8 cellular contexts compared by ENCODE assay signal in the genomic region with DNA sequence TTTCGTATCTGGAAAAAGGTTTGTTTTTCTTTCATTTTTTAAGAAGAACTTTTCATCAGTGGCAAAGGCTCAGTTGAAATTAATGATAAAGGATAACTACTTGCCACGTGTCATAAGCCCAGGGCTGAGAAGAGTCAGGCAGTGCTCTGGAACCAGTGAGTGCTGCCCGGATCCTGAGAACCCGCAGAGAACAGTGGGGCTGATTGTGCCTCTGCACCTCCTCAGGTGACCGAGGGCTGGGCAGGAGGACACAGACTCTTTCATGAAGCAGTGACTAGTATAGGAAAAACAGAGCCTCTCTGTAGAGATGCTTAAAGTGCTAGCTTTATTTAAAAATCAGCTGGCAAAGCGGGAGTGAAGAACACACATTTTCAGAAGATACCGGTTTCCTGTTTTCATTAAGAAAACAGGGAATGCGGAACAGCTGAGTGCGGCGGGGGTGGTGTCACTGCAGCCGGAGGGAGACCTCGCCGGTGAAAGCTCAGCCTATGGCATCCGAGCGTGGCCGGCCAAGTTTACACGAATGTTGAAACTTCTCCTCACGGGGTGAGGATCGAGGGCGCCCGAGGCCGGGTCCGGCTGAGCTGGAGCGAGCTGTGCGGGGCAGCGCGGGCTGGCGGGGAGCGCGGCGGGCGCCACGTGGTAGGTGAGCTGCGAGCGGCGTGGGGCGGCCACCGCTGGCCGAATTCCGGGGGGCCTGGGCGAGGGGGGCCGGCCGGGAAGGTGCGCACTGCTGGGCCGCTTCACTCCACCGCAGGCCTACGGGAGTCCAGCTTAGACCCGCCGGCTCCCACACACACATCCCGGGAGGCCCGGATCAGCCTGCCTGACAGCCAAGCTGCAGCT.
DNase-seq lines count a peak whose midpoint lies in the region; ATAC-seq, FAIRE-seq and TF ChIP-seq lines count a peak whose summit lies in the region.

No MANE protein-coding gene starts in this region.

- POLR2A ChIA-PET in endothelial cell of umbilical vein (lab: Charles Lee), result interaction anchor here (0.7 to 1.2 kb wide), 2 partner anchors 9 to 49 kb away, joined by 3 to 5 read pairs; no protein-coding TSS in a partner anchor

- H2AFZ ChIP-seq in KMS-11 (ENCODE audit: low read depth), result peak overlapping the region; percentile 77
- H2AFZ ChIP-seq in endothelial cell of umbilical vein (ENCODE audit: low read depth, low read length), result peak overlapping the region; percentile 77

- peak overlapping the region; percentile 75 for H3K4me2 ChIP-seq in KMS-11
- peak overlapping the region; percentile 94 for H3K4me2 ChIP-seq in endothelial cell of umbilical vein (ENCODE audit: insufficient read depth, low read length)

- H3K36me3 Mint-ChIP-seq in stimulated activated effector memory CD8-positive, alpha-beta T cell treated with anti-CD3 and anti-CD28 coated beads, Interleukin-12 subunit alpha, Interleukin-12 subunit beta, amount 100 ng/mL, for 72 hours, result no peaks in the 10 kb centered on the region

- H3K9me1 ChIP-seq in endothelial cell of umbilical vein (replicated peaks; ENCODE audit: control insufficient read depth, extremely low read depth, insufficient read depth, low read length), result no peaks in the 10 kb centered on the region

- H3K36me3 ChIP-seq in ES-I3 (ENCODE audit: insufficient read depth, low read length) (peaks cover 3% of the 10 kb centered on the region; the same call in 1 of the 2 replicates), KMS-11 (ENCODE audit: insufficient read depth) (no peaks in the 10 kb centered on the region), endothelial cell of umbilical vein (ENCODE audit: control insufficient read depth in 2 of 2, extremely low read depth in 1 of 2, insufficient read depth in 2 of 2, low read length in 2 of 2) (peaks cover 9 to 11% of the 10 kb centered on the region in 2 experiments)

- no peak overlapping the region for H3K4me3 ChIP-seq in KMS-11 (IDR thresholded peaks at IDR 0.05; ENCODE audit: insufficient read depth, low read depth, low read length)
- H3K4me3 ChIP-seq in endothelial cell of umbilical vein (replicated peaks in 1 of 3; ENCODE audit: insufficient read depth in 1 of 3, low read depth in 1 of 3, low read length in 3 of 3), result peak overlapping the region; percentile 2 to 81 (median 41)

- intact Hi-C loops in endothelial cell of umbilical vein (cut with micrococcal nuclease), result loop anchor here (1.0 kb wide), 2 partner anchors 12 to 23 kb away; no protein-coding TSS in a partner anchor

- H3K4me1 Mint-ChIP-seq in stimulated activated effector memory CD8-positive, alpha-beta T cell treated with anti-CD3 and anti-CD28 coated beads, Interleukin-12 subunit alpha, Interleukin-12 subunit beta, amount 100 ng/mL, for 72 hours, result peaks cover 8% of the 10 kb centered on the region

- peak in 2 of 3 experiments; percentile 6 to 7 for DNase-seq in activated CD8-positive, alpha-beta memory T cell treated with anti-CD3 and anti-CD28 coated beads for 48 hours (ENCODE audit: low read depth in 2 of 3, low spot score in 2 of 3)
- DNase-seq in endothelial cell of umbilical vein (ENCODE audit: low read depth, low spot score) (peak; percentile 68), medulla oblongata (ENCODE audit: extremely low spot score) (peak; percentile 84), NCI-H2171 treated with DMSO at 0.1 percent for 48 hours (lab: John Stamatoyannopoulos, UW) (no peak)
- DNase-seq in stimulated activated effector memory CD8-positive, alpha-beta T cell treated with anti-CD3 and anti-CD28 coated beads, Interleukin-12 subunit alpha, Interleukin-12 subunit beta, amount 100 ng/mL, for 72 hours (ENCODE audit: low spot score in 2 of 2), result peak; percentile 2 to 53

- TSS peak; percentile 77 for BruUV-seq in endothelial cell of umbilical vein (replicated peaks; lab: Mats Ljungman, UMichigan)

- dilution Hi-C loops in endothelial cell of umbilical vein (cut with MboI; ENCODE audit: extremely low pct_ligation_motif_present, low sequenced_read_pairs), result no loop called here

- H3K9ac ChIP-seq in ES-I3 (ENCODE audit: low read depth, low read length) (peak overlapping the region; percentile 63; the same call in 1 of the 2 replicates), KMS-11 (peak overlapping the region; percentile 84), endothelial cell of umbilical vein (replicated peaks; ENCODE audit: extremely low read depth, insufficient read depth, low read length) (peak overlapping the region; percentile 83)

- no peaks in the 10 kb centered on the region for H3K9me3 Mint-ChIP-seq in stimulated activated effector memory CD8-positive, alpha-beta T cell treated with anti-CD3 and anti-CD28 coated beads, Interleukin-12 subunit alpha, Interleukin-12 subunit beta, amount 100 ng/mL, for 72 hours

- H3K4me3 Mint-ChIP-seq in stimulated activated effector memory CD8-positive, alpha-beta T cell treated with anti-CD3 and anti-CD28 coated beads, Interleukin-12 subunit alpha, Interleukin-12 subunit beta, amount 100 ng/mL, for 72 hours, result peak overlapping the region; percentile 76

- H3K27ac ChIP-seq in KMS-11 (peak overlapping the region; percentile 42), endothelial cell of umbilical vein (ENCODE audit: insufficient read depth, low read depth, low read length) (peak overlapping the region; percentile 86)

- H3K27me3 ChIP-seq in KMS-11 (ENCODE audit: insufficient read depth, low read depth), result no peaks in the 10 kb centered on the region
- H3K27me3 ChIP-seq in endothelial cell of umbilical vein (ENCODE audit: control insufficient read depth in 2 of 2, insufficient read depth in 2 of 2, low read length in 2 of 2), result no peaks in the 10 kb centered on the region

- H3K27ac Mint-ChIP-seq in stimulated activated effector memory CD8-positive, alpha-beta T cell treated with anti-CD3 and anti-CD28 coated beads, Interleukin-12 subunit alpha, Interleukin-12 subunit beta, amount 100 ng/mL, for 72 hours, result peak overlapping the region; percentile 57

- H3K4me1 ChIP-seq in ES-I3 (ENCODE audit: insufficient read depth, low read length) (peaks cover 10% of the 10 kb centered on the region), KMS-11 (ENCODE audit: low read depth, poor library complexity, severe bottlenecking) (peaks cover 23% of the 10 kb centered on the region), endothelial cell of umbilical vein (ENCODE audit: control insufficient read depth, extremely low read depth, insufficient read depth, low read length) (peaks cover 25% of the 10 kb centered on the region)

- no peak for TF ChIP-seq POLR2A in endothelial cell of umbilical vein (IDR thresholded peaks at IDR 0.05; ENCODE audit: low read depth, low read length)

- CTCF ChIA-PET in endothelial cell of umbilical vein (lab: Charles Lee), result interaction anchor here (0.9 to 1.2 kb wide), 9 partner anchors 10 to 93 kb away, joined by 3 to 6 read pairs (median 3); no protein-coding TSS in a partner anchor

- no peaks in the 10 kb centered on the region for H3K79me2 ChIP-seq in KMS-11 (ENCODE audit: insufficient read depth, low read depth)
- peaks cover 63% of the 10 kb centered on the region for H3K79me2 ChIP-seq in endothelial cell of umbilical vein (ENCODE audit: control insufficient read depth, insufficient read depth, low read length)

- FAIRE-seq in endothelial cell of umbilical vein (lab: Jason Lieb, UNC), result peak; percentile 73

- H4K20me1 ChIP-seq in KMS-11 (ENCODE audit: insufficient read depth), result no peaks in the 10 kb centered on the region
- no peaks in the 10 kb centered on the region for H4K20me1 ChIP-seq in endothelial cell of umbilical vein (replicated peaks; ENCODE audit: control insufficient read depth, extremely low read depth, insufficient read depth, low read length)

- no peaks in the 10 kb centered on the region for H3K9me3 ChIP-seq in ES-I3 (ENCODE audit: control insufficient read depth, insufficient read depth, low read length)
- no peaks in the 10 kb centered on the region for H3K9me3 ChIP-seq in endothelial cell of umbilical vein (replicated peaks; ENCODE audit: control insufficient read depth, insufficient read depth, low read length)

- peak; percentile 80 for ATAC-seq in stimulated activated effector memory CD8-positive, alpha-beta T cell treated with anti-CD3 and anti-CD28 coated beads, Interleukin-12 subunit alpha, Interleukin-12 subunit beta, amount 100 ng/mL, for 72 hours
- ATAC-seq in HG03280 (IDR thresholded peaks at IDR 0.05; ENCODE audit: unreplicated experiment), result no peak

- no peak for TF ChIP-seq CTCF in KMS-11 (conservative IDR thresholded peaks at IDR 0.05; ENCODE audit: low read depth, low read length)
- TF ChIP-seq CTCF in endothelial cell of umbilical vein (IDR thresholded peaks at IDR 0.05; ENCODE audit: extremely low read depth in 1 of 2, insufficient read depth in 1 of 2, low read depth in 1 of 2, low read length in 2 of 2), result no peak

TF ChIP-seq in endothelial cell of umbilical vein, 7 proteins besides CTCF, POLR2A, EP300 and RAD21:
- TF ChIP-seq POLR2AphosphoS5 (IDR thresholded peaks at IDR 0.05; ENCODE audit: insufficient read depth, low read depth, low read length) (peak; percentile 21), JUN (IDR thresholded peaks at IDR 0.05; ENCODE audit: borderline replicate concordance, insufficient read depth, insufficient read length, low read depth) (no peak)
- TF ChIP-seq, protein P1, sequence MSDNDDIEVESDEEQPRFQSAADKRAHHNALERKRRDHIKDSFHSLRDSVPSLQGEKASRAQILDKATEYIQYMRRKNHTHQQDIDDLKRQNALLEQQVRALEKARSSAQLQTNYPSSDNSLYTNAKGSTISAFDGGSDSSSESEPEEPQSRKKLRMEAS (IDR thresholded peaks at IDR 0.05; ENCODE audit: insufficient read depth, insufficient read length), result peak; percentile 26
